Comparison of ENCODE assay signal across 2 cellular contexts in genomic region chr1:40784771-40785151, GRCh38.
TF ChIP-seq lines count a peak whose summit lies in the region.

No MANE protein-coding gene starts in this region.

TF ChIP-seq in SK-N-SH, 30 proteins besides CTCF, POLR2A, EP300 and RAD21 (continued from another document):
- TF ChIP-seq ZBTB33 (IDR thresholded peaks at IDR 0.05; ENCODE audit: borderline replicate concordance, low read depth) (no peak), FOXJ3 (CRISPR knock-in tag; IDR thresholded peaks at IDR 0.05) (no peak), GABPA (IDR thresholded peaks at IDR 0.05; ENCODE audit: low read depth) (no peak), YY1 (IDR thresholded peaks at IDR 0.05; ENCODE audit: low read depth) (no peak), RCOR1 (IDR thresholded peaks at IDR 0.05; ENCODE audit: low read length) (no peak), SMC3 (IDR thresholded peaks at IDR 0.05; ENCODE audit: low read depth, low read length) (no peak), RFX5 (IDR thresholded peaks at IDR 0.05; ENCODE audit: low read length) (no peak), NRF1 (IDR thresholded peaks at IDR 0.05; ENCODE audit: low read depth, low read length) (no peak), REST (IDR thresholded peaks at IDR 0.05; ENCODE audit: low read depth, low read length) (no peak), ELF1 (IDR thresholded peaks at IDR 0.05) (no peak)
TF ChIP-seq in SK-N-SH: peak in this region for 0.

TF ChIP-seq in SK-N-SH treated with all-trans-retinoic acid at 6 μM for 48 hours, 23 proteins besides CTCF, POLR2A, EP300 and RAD21 (continued from another document):
- no peak for TF ChIP-seq CREB5 (CRISPR knock-in tag; IDR thresholded peaks at IDR 0.05; ENCODE audit: low read depth)
- TF ChIP-seq BACH2 (CRISPR knock-in tag; IDR thresholded peaks at IDR 0.05; ENCODE audit: borderline replicate concordance), result no peak
- TF ChIP-seq ZC3H10 (CRISPR knock-in tag; IDR thresholded peaks at IDR 0.05), result no peak
- no peak for TF ChIP-seq OSR1 (CRISPR knock-in tag; IDR thresholded peaks at IDR 0.05)
- TF ChIP-seq ZFP30 (CRISPR knock-in tag; IDR thresholded peaks at IDR 0.05), result no peak
- TF ChIP-seq SNAI2 (CRISPR knock-in tag; IDR thresholded peaks at IDR 0.05), result no peak
- no peak for TF ChIP-seq PPARA (CRISPR knock-in tag; IDR thresholded peaks at IDR 0.05; ENCODE audit: borderline replicate concordance)
- TF ChIP-seq ISL1 (CRISPR knock-in tag; IDR thresholded peaks at IDR 0.05), result no peak
- TF ChIP-seq TSHZ2 (CRISPR knock-in tag; IDR thresholded peaks at IDR 0.05), result no peak
TF ChIP-seq in SK-N-SH treated with all-trans-retinoic acid at 6 μM for 48 hours: peak in this region for 0.
